8 cellular contexts compared by ENCODE assay signal in genomic region chr11:104917259-104918112, GRCh38. TPM values are rescaled to one million over a fixed set of nuclear protein-coding genes. Genes with fewer than 3 reads are reported as not detected.
A peak's percentile ranks its signal among the peaks of the same experiment; 100 is the strongest.
DNase-seq lines count a peak whose midpoint lies in the region; ATAC-seq and TF ChIP-seq lines count a peak whose summit lies in the region.

No MANE protein-coding gene starts in this region.

- 71% methylated on average over 3 of the region's 4 CpGs for WGBS in SK-N-SH (ENCODE audit: low lambda C conversion rate)
- 27% methylated on average over 4 of the region's 4 CpGs for WGBS in urinary bladder

- peak overlapping the region in 1 of 2 experiments; percentile 15; a peak in 2 of 4 replicates for H3K27ac ChIP-seq in SK-N-SH (ENCODE audit: low read depth in 2 of 2, low read length in 1 of 2)
- peak overlapping the region; percentile 32 for H3K27ac ChIP-seq in urinary bladder (ENCODE audit: low read depth)

- no peaks in the 10 kb centered on the region for H3F3A ChIP-seq in SK-N-SH (replicated peaks; ENCODE audit: insufficient read depth)

- no peak overlapping the region for H3K9ac ChIP-seq in SK-N-SH

- no peaks in the 10 kb centered on the region for H3K27me3 Mint-ChIP-seq in activated T-cell treated with anti-CD3 and anti-CD28 coated beads, Interleukin-2, amount 50 U/mL, for 4 hours (ENCODE audit: low read depth)
- H3K27me3 Mint-ChIP-seq in immature natural killer cell (ENCODE audit: low read depth in 3 of 3): no peaks in the 10 kb centered on the region

- no peaks in the 10 kb centered on the region for H4K20me1 ChIP-seq in SK-N-SH (ENCODE audit: insufficient read depth)

- peak overlapping the region; percentile 83 to 95 (median 92) for H3K27ac Mint-ChIP-seq in immature natural killer cell

- H2AFZ ChIP-seq in SK-N-SH (ENCODE audit: low read depth): peak overlapping the region; percentile 24; the same call in 1 of the 2 replicates

- POLR2A ChIA-PET in SK-N-SH (lab: Yijun Ruan, JAX): no interaction called here

- H3K36me3 ChIP-seq in SK-N-SH (replicated peaks in 1 of 2; ENCODE audit: control insufficient read depth in 1 of 2, insufficient read depth in 2 of 2, low read length in 1 of 2) (no peaks in the 10 kb centered on the region), urinary bladder (ENCODE audit: insufficient read depth) (no peaks in the 10 kb centered on the region)

- no peaks in the 10 kb centered on the region for H3K27me3 ChIP-seq in SK-N-SH (ENCODE audit: insufficient read depth)

- H3K79me2 ChIP-seq in SK-N-SH (ENCODE audit: insufficient read depth): no peaks in the 10 kb centered on the region

- no peak overlapping the region; a peak in 2 of 4 replicates for H3K4me3 ChIP-seq in SK-N-SH (ENCODE audit: low read depth in 2 of 2, low read length in 1 of 2)
- H3K4me3 ChIP-seq in urinary bladder (ENCODE audit: low read depth, low read length): peak overlapping the region; percentile 53

- CTCF ChIA-PET in SK-N-SH (lab: Yijun Ruan, JAX): interaction anchor here (1.0 kb wide), 1 partner anchor 9 kb away, joined by 3 read pairs; no protein-coding TSS in a partner anchor

- H3K4me1 Mint-ChIP-seq in activated T-cell treated with anti-CD3 and anti-CD28 coated beads, Interleukin-2, amount 50 U/mL, for 4 hours (ENCODE audit: low read depth): peaks cover 61% of the 10 kb centered on the region
- peaks cover 52 to 69% of the 10 kb centered on the region in 2 donors for H3K4me1 Mint-ChIP-seq in immature natural killer cell

- no peaks in the 10 kb centered on the region for H3K36me3 Mint-ChIP-seq in activated T-cell treated with anti-CD3 and anti-CD28 coated beads, Interleukin-2, amount 50 U/mL, for 4 hours (ENCODE audit: insufficient read depth)
- peaks cover 0 to 3% (median 0%) of the 10 kb centered on the region in 3 donors for H3K36me3 Mint-ChIP-seq in immature natural killer cell

- no peak for TF ChIP-seq RAD21 in SK-N-SH (IDR thresholded peaks at IDR 0.05; ENCODE audit: low read length)

- H3K9me3 ChIP-seq in SK-N-SH: no peaks in the 10 kb centered on the region

- H3K4me1 ChIP-seq in SK-N-SH (ENCODE audit: control insufficient read depth in 1 of 2, insufficient read depth in 2 of 2, low read depth in 1 of 2, low read length in 1 of 2): no peaks in the 10 kb centered on the region
- no peaks in the 10 kb centered on the region for H3K4me1 ChIP-seq in urinary bladder (ENCODE audit: insufficient read depth)

- peak overlapping the region; percentile 60 for H3K4me2 ChIP-seq in SK-N-SH

- peak overlapping the region; percentile 85 for H3K4me3 Mint-ChIP-seq in activated T-cell treated with anti-CD3 and anti-CD28 coated beads, Interleukin-2, amount 50 U/mL, for 4 hours
- peak overlapping the region; percentile 91 to 98 (median 93) for H3K4me3 Mint-ChIP-seq in immature natural killer cell

- TF ChIP-seq EP300 in SK-N-SH (IDR thresholded peaks at IDR 0.05; ENCODE audit: borderline replicate concordance in 1 of 2, low read depth in 1 of 2, low read length in 1 of 2): no peak

- no peaks in the 10 kb centered on the region for H3K9me3 Mint-ChIP-seq in activated T-cell treated with anti-CD3 and anti-CD28 coated beads, Interleukin-2, amount 50 U/mL, for 4 hours
- no peaks in the 10 kb centered on the region for H3K9me3 Mint-ChIP-seq in immature natural killer cell

- H3K9me2 ChIP-seq in SK-N-SH: no peaks in the 10 kb centered on the region

- no peak for DNase-seq in activated T-cell treated with anti-CD3 and anti-CD28 coated beads, Interleukin-2, amount 50 U/mL, for 4 hours
- DNase-seq in activated T-cell treated with anti-CD3 and anti-CD28 coated beads, Interleukin-2, amount 50 U/mL, for 48 hours: no peak
- DNase-seq in SK-N-SH (no peak), immature natural killer cell (peak in 1 of 3 donors; percentile 30), NCI-H146 (lab: John Stamatoyannopoulos, UW) (no peak), GM20000 (ENCODE audit: low spot score) (no peak), SW 1271 (lab: John Stamatoyannopoulos, UW) (no peak)

- ATAC-seq in activated T-cell treated with anti-CD3 and anti-CD28 coated beads, Interleukin-2, amount 50 U/mL, for 4 hours: peak; percentile 39

- TF ChIP-seq CTCF in SK-N-SH (IDR thresholded peaks at IDR 0.05) (no peak), GM20000 (IDR thresholded peaks at IDR 0.05; ENCODE audit: extremely low read depth, missing control alignments) (no peak)

TF ChIP-seq in SK-N-SH, 30 proteins besides CTCF, POLR2A, EP300 and RAD21:
- TF ChIP-seq FOSL2 (IDR thresholded peaks at IDR 0.05; ENCODE audit: borderline replicate concordance, low read depth) (no peak), RXRA (IDR thresholded peaks at IDR 0.05; ENCODE audit: borderline replicate concordance, low read depth) (no peak)

RNA-seq across cellular contexts. Expression of gene CASP12, which starts 19.2 kb away (rescaled TPM):
- under 1 TPM in 1 of 3 donors, not detected in 2; 0.23 TPM for total RNA-seq in activated T-cell treated with anti-CD3 and anti-CD28 coated beads, Interleukin-2, amount 50 U/mL, for 4 hours
- polyA plus RNA-seq in SK-N-SH (2012; rRNA removed) (not detected in 2 replicates), immature natural killer cell (not detected), urinary bladder (0.95 TPM)
- not detected in 2 replicates for polyA plus RNA-seq in SK-N-SH (2012; cell fraction: cytosol; rRNA removed)
- not detected in 2 replicates for polyA plus RNA-seq in SK-N-SH (2012; cell fraction: nucleus; rRNA removed)
- total RNA-seq in urinary bladder: 1.1 TPM

RNA-seq across cellular contexts. Expression of gene CASP4, which starts 50.9 kb away (rescaled TPM):
- total RNA-seq in activated T-cell treated with anti-CD3 and anti-CD28 coated beads, Interleukin-2, amount 50 U/mL, for 4 hours: 10 to 100 TPM; 46.0 to 64.1 (median 59.1) TPM
- 9.1 and 13.6 TPM in 2 replicates for polyA plus RNA-seq in SK-N-SH (2012; rRNA removed)
- polyA plus RNA-seq in SK-N-SH (2012; cell fraction: cytosol; rRNA removed): 11.3 and 12.8 TPM in 2 replicates
- polyA plus RNA-seq in SK-N-SH (2012; cell fraction: nucleus; rRNA removed): 5.2 and 8.4 TPM in 2 replicates
- 100 to 1,000 TPM; 141 to 184 (median 142) TPM for polyA plus RNA-seq in immature natural killer cell
- total RNA-seq in urinary bladder: 83.9 TPM
- polyA plus RNA-seq in urinary bladder: 39.1 TPM
